In genomic region chr20:37877832-37878772, GRCh38 we compare ENCODE assay signal across 27 cellular contexts. TPM values are rescaled to one million over a fixed set of nuclear protein-coding genes. Genes with fewer than 3 reads are reported as not detected.
"Had no signal": no experiment of that assay in that cellular context is flagged by ENCODE, and none has a peak within 500 bp of the region (broad histone marks: within the 10 kb centered on the region; RNA-seq: fewer than 3 reads in every experiment).

No MANE protein-coding gene starts in this region.

- H3K27me3 ChIP-seq: colonic mucosa, dorsolateral prefrontal cortex, hepatocyte, ovary had no signal

- H3K9me3 Mint-ChIP-seq: activated CD4-positive, alpha-beta T cell treated with anti-CD3 and anti-CD28 coated beads, Interleukin-2, amount 10 ng/mL, durations not matched to agents 7 days and 5 days; activated CD8-positive, alpha-beta T cell treated with anti-CD3 and anti-CD28 coated beads for 36 hours; activated naive CD4-positive, alpha-beta T cell treated with anti-CD3 and anti-CD28 coated beads, Interleukin-2, amount 50 U/mL, for 24 hours; effector memory CD8-positive, alpha-beta T cell; immature natural killer cell; naive B cell; stimulated activated naive CD8-positive, alpha-beta T cell treated with anti-CD3 and anti-CD28 coated beads, Interleukin-15, amount 100 ng/mL, for 72 hours had no signal

- H3K27ac Mint-ChIP-seq: activated CD4-positive, alpha-beta T cell treated with anti-CD3 and anti-CD28 coated beads, Interleukin-2, amount 10 ng/mL, durations not matched to agents 7 days and 5 days; activated CD8-positive, alpha-beta memory T cell treated with anti-CD3 and anti-CD28 coated beads, Interleukin-2, amount 10 ng/mL, durations not matched to agents 7 days and 5 days; activated CD8-positive, alpha-beta T cell treated with anti-CD3 and anti-CD28 coated beads for 36 hours; activated naive CD4-positive, alpha-beta T cell treated with anti-CD3 and anti-CD28 coated beads, Interleukin-2, amount 50 U/mL, for 24 hours; effector memory CD8-positive, alpha-beta T cell; immature natural killer cell; naive B cell had no signal

- ATAC-seq: activated CD8-positive, alpha-beta memory T cell treated with anti-CD3 and anti-CD28 coated beads, Interleukin-2, amount 10 ng/mL, durations not matched to agents 7 days and 5 days; activated CD8-positive, alpha-beta T cell treated with anti-CD3 and anti-CD28 coated beads for 36 hours; effector memory CD8-positive, alpha-beta T cell; esophagus mucosa; left lobe of liver; psoas muscle; right cardiac atrium; stimulated activated naive CD8-positive, alpha-beta T cell treated with anti-CD3 and anti-CD28 coated beads, Interleukin-15, amount 100 ng/mL, for 72 hours had no signal

- H3K27me3 Mint-ChIP-seq: activated CD4-positive, alpha-beta T cell treated with anti-CD3 and anti-CD28 coated beads, Interleukin-2, amount 10 ng/mL, durations not matched to agents 7 days and 5 days; activated CD8-positive, alpha-beta memory T cell treated with anti-CD3 and anti-CD28 coated beads, Interleukin-2, amount 10 ng/mL, durations not matched to agents 7 days and 5 days; activated CD8-positive, alpha-beta T cell treated with anti-CD3 and anti-CD28 coated beads for 36 hours; activated naive CD4-positive, alpha-beta T cell treated with anti-CD3 and anti-CD28 coated beads, Interleukin-2, amount 50 U/mL, for 24 hours; effector memory CD8-positive, alpha-beta T cell; stimulated activated naive CD8-positive, alpha-beta T cell treated with anti-CD3 and anti-CD28 coated beads, Interleukin-15, amount 100 ng/mL, for 72 hours had no signal

- H2AFZ ChIP-seq: hepatocyte had no signal

- H3K9me3 ChIP-seq: colonic mucosa, ovary, psoas muscle, tibial artery had no signal

- H3K79me2 ChIP-seq: hepatocyte had no signal

- H3K27ac ChIP-seq: colonic mucosa, dorsolateral prefrontal cortex, hepatocyte, ovary, psoas muscle, tibial artery had no signal

- H3K4me1 ChIP-seq: colonic mucosa, tibial artery had no signal

- H3K4me2 ChIP-seq: hepatocyte had no signal

- H3K4me3 ChIP-seq: colonic mucosa, dorsolateral prefrontal cortex, hepatocyte, lung, ovary, psoas muscle, tibial artery had no signal

- H3K4me3 Mint-ChIP-seq: activated CD4-positive, alpha-beta T cell treated with anti-CD3 and anti-CD28 coated beads, Interleukin-2, amount 10 ng/mL, durations not matched to agents 7 days and 5 days; activated CD8-positive, alpha-beta memory T cell treated with anti-CD3 and anti-CD28 coated beads, Interleukin-2, amount 10 ng/mL, durations not matched to agents 7 days and 5 days; activated CD8-positive, alpha-beta T cell treated with anti-CD3 and anti-CD28 coated beads for 36 hours; activated naive CD4-positive, alpha-beta T cell treated with anti-CD3 and anti-CD28 coated beads, Interleukin-2, amount 50 U/mL, for 24 hours; effector memory CD8-positive, alpha-beta T cell; immature natural killer cell; naive B cell; stimulated activated naive CD8-positive, alpha-beta T cell treated with anti-CD3 and anti-CD28 coated beads, Interleukin-15, amount 100 ng/mL, for 72 hours had no signal

- H3K4me1 Mint-ChIP-seq: activated CD4-positive, alpha-beta T cell treated with anti-CD3 and anti-CD28 coated beads, Interleukin-2, amount 10 ng/mL, durations not matched to agents 7 days and 5 days; activated naive CD4-positive, alpha-beta T cell treated with anti-CD3 and anti-CD28 coated beads, Interleukin-2, amount 50 U/mL, for 24 hours; stimulated activated naive CD8-positive, alpha-beta T cell treated with anti-CD3 and anti-CD28 coated beads, Interleukin-15, amount 100 ng/mL, for 72 hours had no signal

- H3K36me3 Mint-ChIP-seq: activated CD8-positive, alpha-beta memory T cell treated with anti-CD3 and anti-CD28 coated beads, Interleukin-2, amount 10 ng/mL, durations not matched to agents 7 days and 5 days had no signal

- FAIRE-seq: endothelial cell of umbilical vein had no signal

- DNase-seq: activated CD4-positive, alpha-beta T cell treated with anti-CD3 and anti-CD28 coated beads, Interleukin-2, amount 10 ng/mL, durations not matched to agents 7 days and 5 days; activated CD8-positive, alpha-beta memory T cell treated with anti-CD3 and anti-CD28 coated beads, Interleukin-2, amount 10 ng/mL, durations not matched to agents 7 days and 5 days; activated CD8-positive, alpha-beta T cell treated with anti-CD3 and anti-CD28 coated beads for 36 hours; activated effector memory CD4-positive, alpha-beta T cell treated with anti-CD3 and anti-CD28 coated beads, Interleukin-2, amount 50 U/mL, for 16 hours; activated T-cell treated with anti-CD3 and anti-CD28 coated beads for 4 hours; anterior cingulate cortex; central memory CD4-positive, alpha-beta T cell; colonic mucosa; effector memory CD8-positive, alpha-beta T cell; foreskin melanocyte; immature natural killer cell; naive B cell; ovary; stimulated activated CD4-positive, alpha-beta T cell treated with anti-CD3 and anti-CD28 coated beads, Interleukin-1b, Interleukin-23, amount 100 ng/mL, for 48 hours; stimulated activated naive CD8-positive, alpha-beta T cell treated with anti-CD3 and anti-CD28 coated beads, Interleukin-15, amount 100 ng/mL, for 72 hours; T1000; tibial artery had no signal

- H3K36me3 ChIP-seq: colonic mucosa, ovary had no signal

RNA-seq across cellular contexts. Expression of gene VSTM2L, which starts 24.8 kb away (rescaled TPM):
- total RNA-seq: activated CD4-positive, alpha-beta T cell treated with anti-CD3 and anti-CD28 coated beads, Interleukin-2, amount 10 ng/mL, durations not matched to agents 7 days and 5 days; activated CD8-positive, alpha-beta T cell treated with anti-CD3 and anti-CD28 coated beads for 36 hours; endothelial cell of umbilical vein; skeletal muscle tissue had no signal
- polyA plus RNA-seq: immature natural killer cell had no signal
